In the genomic region with DNA sequence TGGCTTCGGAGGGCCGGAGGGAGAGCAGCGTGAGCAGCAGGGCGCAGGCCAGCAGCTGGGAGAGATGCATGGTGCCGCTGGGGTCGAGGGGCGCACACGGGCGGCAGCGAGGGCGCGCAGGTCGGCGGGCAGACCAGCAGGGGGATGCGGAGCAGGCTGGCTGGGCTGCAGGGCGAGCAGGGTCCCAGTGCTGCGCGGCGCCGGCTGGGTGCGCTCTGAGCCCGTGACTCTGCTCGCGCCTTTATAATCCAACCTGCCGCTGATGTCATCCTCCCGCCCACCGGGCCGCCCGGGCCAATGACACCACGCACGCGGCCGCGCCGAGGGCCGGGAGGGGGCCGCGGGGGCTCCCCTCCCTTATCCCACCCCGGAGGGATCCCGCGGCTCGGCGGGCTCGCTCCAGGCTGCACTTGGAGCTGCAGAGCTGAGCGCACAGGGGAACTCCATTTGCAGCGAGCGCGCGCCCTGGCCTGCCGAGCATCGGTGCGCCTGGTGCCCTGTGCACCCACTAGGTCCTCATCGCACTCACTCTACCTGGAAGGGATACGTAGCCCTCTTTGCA, we compare ENCODE assay signal across 8 cellular contexts.
DNase-seq lines count a peak whose midpoint lies in the region; ATAC-seq and TF ChIP-seq lines count a peak whose summit lies in the region.

A gene with protein sequence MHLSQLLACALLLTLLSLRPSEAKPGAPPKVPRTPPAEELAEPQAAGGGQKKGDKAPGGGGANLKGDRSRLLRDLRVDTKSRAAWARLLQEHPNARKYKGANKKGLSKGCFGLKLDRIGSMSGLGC (minus strand): TSS at position 217 of the 562 bp plus-strand sequence. CDS start 147 bp downstream, at position 70.

- peaks cover 36% of the 10 kb centered on the region for H3K4me1 Mint-ChIP-seq in nephron

- no peak within 1 kb of the TSS for H3K27ac Mint-ChIP-seq in nephron

- DNase-seq in NCI-H82 treated with DMSO at 0.1 percent for 48 hours (lab: John Stamatoyannopoulos, UW; ENCODE audit: unreplicated experiment) (peak; percentile 86), activated T-cell treated with anti-CD3 and anti-CD28 coated beads for 4 hours (peak; percentile 50), fibroblast of mammary gland (ENCODE audit: low read depth) (peak; percentile 40), substantia nigra (lab: John Stamatoyannopoulos, UW) (peak in 40 of 49 donors; percentile 12 to 80 (median 47))

- TF ChIP-seq CTCF in GM12873 (IDR thresholded peaks at IDR 0.05; ENCODE audit: insufficient read depth, low read depth, low read length, missing control alignments) (peak; percentile 52), fibroblast of mammary gland (conservative IDR thresholded peaks at IDR 0.05; ENCODE audit: control insufficient read depth, insufficient read depth, low read depth, low read length) (no peak), nephron (IDR thresholded peaks at IDR 0.05; ENCODE audit: unreplicated experiment in 3 of 3) (peak; percentile 48 to 51 (median 51))

- peak within 1 kb of the TSS; percentile 21 for H3K4me3 ChIP-seq in fibroblast of mammary gland (ENCODE audit: control insufficient read depth, low read depth, low read length)

- no peak within 1 kb of the TSS for H3K27ac ChIP-seq in substantia nigra (ENCODE audit: low read depth, low read length, poor library complexity, severe bottlenecking)

- H3K27me3 Mint-ChIP-seq in nephron (ENCODE audit: low read depth) = peaks cover 78% of the 10 kb centered on the region

- H3K4me3 Mint-ChIP-seq in nephron = peak within 1 kb of the TSS; percentile 80

- no peaks in the 10 kb centered on the region for H3K36me3 Mint-ChIP-seq in nephron (ENCODE audit: low read depth)

- no peaks in the 10 kb centered on the region for H3K9me3 Mint-ChIP-seq in nephron

- ATAC-seq in HG03354 (IDR thresholded peaks at IDR 0.05; ENCODE audit: poor library complexity, severe bottlenecking, unreplicated experiment) (peak; percentile 80), GM19324 (IDR thresholded peaks at IDR 0.05; ENCODE audit: low FRiP score, unreplicated experiment) (no peak)
